Comparison of ENCODE assay signal across 10 cellular contexts in the genomic region with DNA sequence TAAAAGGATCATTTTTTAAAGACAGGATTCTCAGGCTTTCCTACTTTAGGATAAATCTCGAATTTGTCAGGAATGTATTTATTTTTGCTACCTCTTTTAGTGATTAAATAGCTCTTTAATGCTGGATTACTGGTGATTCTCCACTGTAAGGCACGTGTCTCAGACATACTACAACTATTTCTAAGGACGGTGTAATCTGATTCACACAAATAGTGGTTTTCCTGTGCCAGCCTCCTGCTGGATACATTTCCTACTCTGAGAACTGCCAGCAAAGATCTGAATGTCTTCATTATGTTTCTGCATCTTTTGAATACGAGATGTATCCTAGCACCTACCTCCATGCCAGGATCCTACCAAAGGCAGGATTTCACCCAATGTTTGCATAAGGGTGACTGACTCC.
A peak's percentile ranks its signal among the peaks of the same experiment; 100 is the strongest.
DNase-seq lines count a peak whose midpoint lies in the region; ATAC-seq and TF ChIP-seq lines count a peak whose summit lies in the region.
"Had no signal": no experiment of that assay in that cellular context is flagged by ENCODE, and none has a peak within 500 bp of the region (broad histone marks: within the 10 kb centered on the region; RNA-seq: fewer than 3 reads in every experiment).

No MANE protein-coding gene starts in this region.

- H3K4ac ChIP-seq in mesendoderm (ENCODE audit: low read depth, low read length), result no peak overlapping the region

- peaks cover 42% of the 10 kb centered on the region for H3K4me1 Mint-ChIP-seq in brain
- H3K4me1 Mint-ChIP-seq in activated T-helper 1 cell treated with anti-CD3 and anti-CD28 coated beads, Interleukin-12 subunit alpha, Interleukin-12 subunit beta, Interleukin-2, Interleukin-4 antibody, amounts not matched to agents 30 ng/mL and 10 ng/mL and 1 ng/mL, durations not matched to agents 14 hours and 24 hours and 36 hours (ENCODE audit: low read depth), result peaks cover 17% of the 10 kb centered on the region

- H3K36me3 ChIP-seq in heart left ventricle, result peaks cover 0 to 84% (median 57%) of the 10 kb centered on the region in 9 donors
- peaks cover 0 to 84% (median 41%) of the 10 kb centered on the region in 9 donors for H3K36me3 ChIP-seq in heart right ventricle
- peaks cover 11% of the 10 kb centered on the region for H3K36me3 ChIP-seq in thoracic aorta
- peaks cover 6% of the 10 kb centered on the region for H3K36me3 ChIP-seq in mesendoderm (ENCODE audit: control insufficient read depth, insufficient read depth, low read length)

- peak overlapping the region in 3 of 12 donors; percentile 7 to 52 (median 25) for H3K4me3 ChIP-seq in heart left ventricle
- H3K4me3 ChIP-seq in heart right ventricle, result peak overlapping the region in 2 of 10 donors; percentile 6 to 42
- H3K4me3 ChIP-seq in thoracic aorta, result peak overlapping the region; percentile 25
- no peak overlapping the region for H3K4me3 ChIP-seq in mesendoderm (ENCODE audit: low read length)

- TF ChIP-seq POLR2A in heart left ventricle (IDR thresholded peaks at IDR 0.05), result no peak

- H3K9me3 ChIP-seq in heart left ventricle (no peaks in the 10 kb centered on the region), heart right ventricle (no peaks in the 10 kb centered on the region), thoracic aorta (no peaks in the 10 kb centered on the region)
- H3K9me3 ChIP-seq: upper lobe of left lung had no signal

- no peak overlapping the region for H3K56ac ChIP-seq in mesendoderm (ENCODE audit: low read length)

- peak overlapping the region in 2 of 5 experiments; percentile 28 to 42 for H3K4me3 Mint-ChIP-seq in brain
- no peak overlapping the region for H3K4me3 Mint-ChIP-seq in activated T-helper 1 cell treated with anti-CD3 and anti-CD28 coated beads, Interleukin-12 subunit alpha, Interleukin-12 subunit beta, Interleukin-2, Interleukin-4 antibody, amounts not matched to agents 30 ng/mL and 10 ng/mL and 1 ng/mL, durations not matched to agents 14 hours and 24 hours and 36 hours

- H3K18ac ChIP-seq in mesendoderm (ENCODE audit: low read length), result no peak overlapping the region

- ATAC-seq in heart left ventricle, result no peak
- no peak for ATAC-seq in heart right ventricle
- peak; percentile 2 for ATAC-seq in HG03103 (IDR thresholded peaks at IDR 0.05; ENCODE audit: low read depth, unreplicated experiment)
- ATAC-seq in thoracic aorta (ENCODE audit: insufficient number of reproducible peaks, low FRiP score, low read depth), result no peak

- no peak overlapping the region for H4K5ac ChIP-seq in mesendoderm (ENCODE audit: low read length)

- no peak overlapping the region for H2BK15ac ChIP-seq in mesendoderm (replicated peaks; ENCODE audit: low read depth)

- 41 to 52% (median 48%) methylated on average over 4 of the region's 4 CpGs for WGBS in heart left ventricle, 4 donors
- WGBS in heart right ventricle, 2 donors, result 46 to 54% methylated on average over 4 of the region's 4 CpGs
- no CpG with 5 or more reads among the region's 4 CpGs for WGBS in mesendoderm (ENCODE audit: extremely low coverage, insufficient coverage, low lambda C conversion rate)

- H3K9ac ChIP-seq in mesendoderm (ENCODE audit: low read length), result no peak overlapping the region

- no peak overlapping the region for H2BK120ac ChIP-seq in mesendoderm (ENCODE audit: low read depth, low read length)

- no peak overlapping the region for H2AK5ac ChIP-seq in mesendoderm (ENCODE audit: low read length)

- H3K9me3 Mint-ChIP-seq in brain, result no peaks in the 10 kb centered on the region
- H3K9me3 Mint-ChIP-seq in activated T-helper 1 cell treated with anti-CD3 and anti-CD28 coated beads, Interleukin-12 subunit alpha, Interleukin-12 subunit beta, Interleukin-2, Interleukin-4 antibody, amounts not matched to agents 30 ng/mL and 10 ng/mL and 1 ng/mL, durations not matched to agents 14 hours and 24 hours and 36 hours, result no peaks in the 10 kb centered on the region

- H3K27me3 ChIP-seq in heart left ventricle, result no peaks in the 10 kb centered on the region
- H3K27me3 ChIP-seq in heart right ventricle, result no peaks in the 10 kb centered on the region
- no peaks in the 10 kb centered on the region for H3K27me3 ChIP-seq in thoracic aorta (replicated peaks; ENCODE audit: insufficient read depth)
- no peaks in the 10 kb centered on the region for H3K27me3 ChIP-seq in mesendoderm (ENCODE audit: insufficient read depth, low read length, poor library complexity)
- H3K27me3 ChIP-seq: upper lobe of left lung had no signal

- no peak overlapping the region for H2BK5ac ChIP-seq in mesendoderm (ENCODE audit: low read length)

- H3K79me1 ChIP-seq in mesendoderm (ENCODE audit: low read length), result no peaks in the 10 kb centered on the region

- H3K4me1 ChIP-seq in heart left ventricle (peaks cover 0 to 58% (median 30%) of the 10 kb centered on the region in 12 donors), heart right ventricle (peaks cover 9 to 54% (median 43%) of the 10 kb centered on the region in 9 donors), thoracic aorta (ENCODE audit: control insufficient read depth in 1 of 2, low read depth in 2 of 2) (peaks cover 0 to 11% of the 10 kb centered on the region in 2 donors), mesendoderm (ENCODE audit: control insufficient read depth, low read depth, low read length) (peaks cover 9% of the 10 kb centered on the region)

- no peak overlapping the region for H3K23ac ChIP-seq in mesendoderm (ENCODE audit: low read length)

- H3K79me2 ChIP-seq in mesendoderm (ENCODE audit: control insufficient read depth, insufficient read depth, low read length), result peaks cover 1% of the 10 kb centered on the region

- peak overlapping the region in 3 of 5 experiments; percentile 55 to 86 (median 58) for H3K27ac Mint-ChIP-seq in brain
- H3K27ac Mint-ChIP-seq in activated T-helper 1 cell treated with anti-CD3 and anti-CD28 coated beads, Interleukin-12 subunit alpha, Interleukin-12 subunit beta, Interleukin-2, Interleukin-4 antibody, amounts not matched to agents 30 ng/mL and 10 ng/mL and 1 ng/mL, durations not matched to agents 14 hours and 24 hours and 36 hours, result no peak overlapping the region

- intact Hi-C loops in heart left ventricle (cut with DNase I), result loop anchor here in 1 of 10 donors (10.0 kb wide), 1 partner anchor 134 kb away; no protein-coding TSS in a partner anchor
- intact Hi-C loops in heart right ventricle (cut with DNase I), result no loop called here
- intact Hi-C loops in activated T-helper 1 cell treated with anti-CD3 and anti-CD28 coated beads, Interleukin-12 subunit alpha, Interleukin-12 subunit beta, Interleukin-2, Interleukin-4 antibody, amounts not matched to agents 30 ng/mL and 10 ng/mL and 1 ng/mL, durations not matched to agents 14 hours and 24 hours and 36 hours (cut with micrococcal nuclease), result loop anchor here (2.0 kb wide), 1 partner anchor 16 kb away; no protein-coding TSS in a partner anchor

- TF ChIP-seq CTCF in heart left ventricle (IDR thresholded peaks at IDR 0.05) (no peak), heart right ventricle (IDR thresholded peaks at IDR 0.05) (no peak), brain (conservative IDR thresholded peaks at IDR 0.05) (no peak), thoracic aorta (IDR thresholded peaks at IDR 0.05) (no peak)

- H3K27me3 Mint-ChIP-seq in brain, result no peaks in the 10 kb centered on the region
- H3K27me3 Mint-ChIP-seq in activated T-helper 1 cell treated with anti-CD3 and anti-CD28 coated beads, Interleukin-12 subunit alpha, Interleukin-12 subunit beta, Interleukin-2, Interleukin-4 antibody, amounts not matched to agents 30 ng/mL and 10 ng/mL and 1 ng/mL, durations not matched to agents 14 hours and 24 hours and 36 hours (ENCODE audit: insufficient read depth), result peaks cover 5% of the 10 kb centered on the region

- DNase-seq in heart left ventricle, result no peak
- no peak for DNase-seq in heart right ventricle
- DNase-seq in thoracic aorta (ENCODE audit: low spot score), result no peak
- no peak for DNase-seq in substantia nigra (lab: John Stamatoyannopoulos, UW)
- no peak for DNase-seq in mesendoderm
- DNase-seq in activated T-helper 1 cell treated with anti-CD3 and anti-CD28 coated beads, Interleukin-12 subunit alpha, Interleukin-12 subunit beta, Interleukin-2, Interleukin-4 antibody, amounts not matched to agents 30 ng/mL and 10 ng/mL and 1 ng/mL, durations not matched to agents 14 hours and 24 hours and 36 hours (ENCODE audit: low spot score), result no peak
- DNase-seq: NCI-H2029 treated with DMSO at 0.1 percent for 48 hours, upper lobe of left lung had no signal

- peaks cover 44% of the 10 kb centered on the region for H3K36me3 Mint-ChIP-seq in brain
- no peaks in the 10 kb centered on the region for H3K36me3 Mint-ChIP-seq in activated T-helper 1 cell treated with anti-CD3 and anti-CD28 coated beads, Interleukin-12 subunit alpha, Interleukin-12 subunit beta, Interleukin-2, Interleukin-4 antibody, amounts not matched to agents 30 ng/mL and 10 ng/mL and 1 ng/mL, durations not matched to agents 14 hours and 24 hours and 36 hours (ENCODE audit: low read depth)

- H3K27ac ChIP-seq in heart left ventricle (peak overlapping the region in 10 of 12 donors; percentile 3 to 67 (median 39)), heart right ventricle (peak overlapping the region in 5 of 10 donors; percentile 34 to 69 (median 41)), thoracic aorta (no peak overlapping the region), substantia nigra (ENCODE audit: low read depth, low read length, poor library complexity, severe bottlenecking) (no peak overlapping the region), mesendoderm (ENCODE audit: low read depth, low read length) (no peak overlapping the region)
- H3K27ac ChIP-seq: upper lobe of left lung had no signal

- H4K8ac ChIP-seq in mesendoderm (ENCODE audit: low read depth, low read length), result no peak overlapping the region

- H3K4me2 ChIP-seq in mesendoderm (ENCODE audit: low read length), result no peak overlapping the region

Comparison
In these comparisons a context has a peak if more than half of its experiments do, and no peak if none do; other contexts are left out.
1. H3K27ac ChIP-seq: peak in heart left ventricle (10 of 12); none in thoracic aorta (0 of 2), substantia nigra (single experiment) and mesendoderm (single experiment).